8 cellular contexts compared by ENCODE assay signal in genomic region chr1:221478050-221478949, GRCh38.
DNase-seq lines count a peak whose midpoint lies in the region; TF ChIP-seq lines count a peak whose summit lies in the region.

No MANE protein-coding gene starts in this region.

- H3K9me2 ChIP-seq in Loucy (replicated peaks; ENCODE audit: low read depth, low read length) = no peaks in the 10 kb centered on the region

- peak; percentile 78 for TF ChIP-seq CTCF in GM12864 (IDR thresholded peaks at IDR 0.05; ENCODE audit: low read depth, low read length, missing control alignments)
- peak; percentile 97 for TF ChIP-seq CTCF in Loucy (conservative IDR thresholded peaks at IDR 0.05; ENCODE audit: low read length)
- TF ChIP-seq CTCF in astrocyte of the cerebellum (IDR thresholded peaks at IDR 0.05; ENCODE audit: low read depth, low read length, missing control alignments) = peak; percentile 92

- no peaks in the 10 kb centered on the region for H3K79me2 ChIP-seq in Loucy (ENCODE audit: insufficient read depth, low read length)

- no peaks in the 10 kb centered on the region for H3F3A ChIP-seq in Loucy (ENCODE audit: low read depth)

- H3K4me1 ChIP-seq in Loucy (ENCODE audit: insufficient read depth, low read length, poor library complexity, severe bottlenecking) = peaks cover 4% of the 10 kb centered on the region

- in situ Hi-C loops in astrocyte of the cerebellum (cut with HindIII; ENCODE audit: low sequenced_read_pairs) = no loop called here

- peak overlapping the region; percentile 26 for H3K4me2 ChIP-seq in Loucy (ENCODE audit: low read depth, low read length, poor library complexity, severe bottlenecking)

- no peaks in the 10 kb centered on the region for H3K9me3 ChIP-seq in Loucy (ENCODE audit: insufficient read depth, low read depth, low read length)

- no peaks in the 10 kb centered on the region for H4K20me1 ChIP-seq in Loucy (ENCODE audit: insufficient read depth, low read length, poor library complexity, severe bottlenecking)

- peak overlapping the region; percentile 47; the same call in 1 of the 2 replicates for H2AFZ ChIP-seq in Loucy (ENCODE audit: low read length)

- H3K27me3 ChIP-seq in Loucy (ENCODE audit: insufficient read depth, low read length, poor library complexity, severe bottlenecking) = no peaks in the 10 kb centered on the region

- DNase-seq in GM12864 (ENCODE audit: low read depth) (peak; percentile 31), H4 (ENCODE audit: low spot score) (peak; percentile 85), T1000 (lab: John Stamatoyannopoulos, UW) (peak; percentile 52), astrocyte of the cerebellum (ENCODE audit: low read depth) (peak; percentile 65), iPS-NIHi7 (ENCODE audit: extremely low spot score) (peak; percentile 71), NCI-H2029 treated with DMSO at 0.1 percent for 48 hours (lab: John Stamatoyannopoulos, UW) (no peak)
- peak; percentile 14 to 40 for DNase-seq in stimulated activated CD4-positive, alpha-beta T cell treated with anti-CD3 and anti-CD28 coated beads, Interleukin-15, amount 100 ng/mL, for 48 hours (ENCODE audit: low read depth in 2 of 2)

- no peaks in the 10 kb centered on the region for H3K36me3 ChIP-seq in Loucy (ENCODE audit: insufficient read depth, low read length)

- no peak overlapping the region for H3K4me3 ChIP-seq in GM12864 (ENCODE audit: low read depth, low read length)
- H3K4me3 ChIP-seq in Loucy (ENCODE audit: low read length, poor library complexity, severe bottlenecking) = no peak overlapping the region
- no peak overlapping the region for H3K4me3 ChIP-seq in astrocyte of the cerebellum (ENCODE audit: low read depth, low read length)

- no peak overlapping the region for H3K9ac ChIP-seq in Loucy (ENCODE audit: low read depth, low read length, poor library complexity, severe bottlenecking)
